ENCODE assay signal across 15 cellular contexts in genomic region chr2:236582968-236583367, GRCh38. TPM values are rescaled to one million over a fixed set of nuclear protein-coding genes. Genes with fewer than 3 reads are reported as not detected.
"Had no signal": no experiment of that assay in that cellular context is flagged by ENCODE, and none has a peak within 500 bp of the region (broad histone marks: within the 10 kb centered on the region; RNA-seq: fewer than 3 reads in every experiment).

No MANE protein-coding gene starts in this region.

- H3K36me3 ChIP-seq: ovary, uterus had no signal

- H3K9me3 ChIP-seq: lower lobe of right lung, ovary, thyroid gland, uterus had no signal

- H3K27ac Mint-ChIP-seq: activated naive CD8-positive, alpha-beta T cell treated with anti-CD3 and anti-CD28 coated beads, Interleukin-2, amount 10 ng/mL, durations not matched to agents 7 days and 5 days; T-helper 2 cell treated with Interferon-gamma antibody and Interleukin-4, amounts not matched to agents 5 μg/mL and 100 μg/mL, for 36 hours had no signal

- H3K27ac ChIP-seq: foreskin keratinocyte, lower lobe of right lung, ovary, thyroid gland, uterus had no signal

- H3K4me1 Mint-ChIP-seq: activated naive CD8-positive, alpha-beta T cell treated with anti-CD3 and anti-CD28 coated beads, Interleukin-2, amount 10 ng/mL, durations not matched to agents 7 days and 5 days had no signal

- H3K27me3 Mint-ChIP-seq: activated naive CD8-positive, alpha-beta T cell treated with anti-CD3 and anti-CD28 coated beads, Interleukin-2, amount 10 ng/mL, durations not matched to agents 7 days and 5 days had no signal

- H3K27me3 ChIP-seq: foreskin keratinocyte, ovary, thyroid gland, uterus had no signal

- H3K4me3 ChIP-seq: lower lobe of right lung, ovary, thyroid gland, uterus had no signal

- DNase-seq: activated CD4-positive, alpha-beta T cell treated with anti-CD3 and anti-CD28 coated beads, Interleukin-2, amount 50 U/mL, for 1 hour; activated CD8-positive, alpha-beta memory T cell treated with anti-CD3 and anti-CD28 coated beads for 24 hours; activated naive CD8-positive, alpha-beta T cell treated with anti-CD3 and anti-CD28 coated beads, Interleukin-2, amount 10 ng/mL, durations not matched to agents 7 days and 5 days; aorta; cerebellar nuclear complex; effector CD8-positive, alpha-beta T cell; foreskin keratinocyte; immature natural killer cell; lower lobe of right lung; midbrain; ovary; thyroid gland; uterus had no signal

- H3K9me3 Mint-ChIP-seq: activated naive CD8-positive, alpha-beta T cell treated with anti-CD3 and anti-CD28 coated beads, Interleukin-2, amount 10 ng/mL, durations not matched to agents 7 days and 5 days; immature natural killer cell; T-helper 2 cell treated with Interferon-gamma antibody and Interleukin-4, amounts not matched to agents 5 μg/mL and 100 μg/mL, for 36 hours had no signal

- ATAC-seq: foreskin keratinocyte, lower lobe of right lung had no signal

- H3K4me3 Mint-ChIP-seq: activated naive CD8-positive, alpha-beta T cell treated with anti-CD3 and anti-CD28 coated beads, Interleukin-2, amount 10 ng/mL, durations not matched to agents 7 days and 5 days; immature natural killer cell; T-helper 2 cell treated with Interferon-gamma antibody and Interleukin-4, amounts not matched to agents 5 μg/mL and 100 μg/mL, for 36 hours had no signal

- H3K4me1 ChIP-seq: foreskin keratinocyte, lower lobe of right lung, uterus had no signal

RNA-seq across cellular contexts. Expression of gene ACKR3, which starts 13.3 kb away (rescaled TPM):
- total RNA-seq: myocyte had no signal
